Comparison of ENCODE assay signal across 20 cellular contexts in the genomic region with DNA sequence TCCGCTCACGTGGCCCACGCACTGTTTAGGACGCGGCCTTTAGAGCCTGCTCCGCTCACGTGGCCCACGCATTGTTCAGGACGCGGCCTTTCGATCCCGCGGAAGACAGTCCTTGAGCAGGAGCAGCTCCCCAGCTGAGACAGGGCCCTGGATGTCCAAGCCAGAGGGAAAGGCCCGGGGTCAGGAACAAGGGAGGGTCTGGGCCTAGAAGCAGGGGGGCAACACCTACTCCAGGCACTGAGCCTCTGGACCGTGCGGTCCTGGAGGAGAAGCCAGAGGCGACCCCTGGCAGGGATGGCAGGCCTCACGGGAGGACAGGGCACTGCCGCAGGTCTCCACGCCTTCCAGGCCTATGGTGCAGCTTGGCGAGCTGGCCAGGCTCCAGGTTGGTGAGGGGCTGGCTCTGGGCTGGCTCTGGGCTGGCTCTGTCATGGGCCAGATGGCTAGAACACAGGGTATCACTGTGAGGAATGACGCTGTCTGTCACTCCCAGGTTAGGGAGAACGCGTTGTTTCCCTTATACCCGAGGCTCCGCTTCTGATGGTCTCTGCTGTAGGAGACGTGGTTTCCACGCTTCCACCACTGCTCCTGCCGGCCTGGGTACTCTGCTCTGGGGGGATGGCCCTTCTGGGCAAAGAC.
DNase-seq lines count a peak whose midpoint lies in the region; ATAC-seq and TF ChIP-seq lines count a peak whose summit lies in the region.
"Had no signal": no experiment of that assay in that cellular context is flagged by ENCODE, and none has a peak within 500 bp of the region (broad histone marks: within the 10 kb centered on the region; RNA-seq: fewer than 3 reads in every experiment).

No MANE protein-coding gene starts in this region.

- DNase-seq in activated CD8-positive, alpha-beta memory T cell treated with anti-CD3 and anti-CD28 coated beads, Interleukin-2, amount 50 U/mL, for 4 hours, result peak; percentile 9
- no peak for DNase-seq in activated CD8-positive, alpha-beta memory T cell treated with anti-CD3 and anti-CD28 coated beads for 24 hours
- DNase-seq in GM06990 (ENCODE audit: extremely low read depth, insufficient read length) (no peak), left ventricle myocardium superior (peak; percentile 16), posterior vena cava (ENCODE audit: low spot score) (peak; percentile 56), NCI-H446 (lab: John Stamatoyannopoulos, UW) (no peak), DMS153 treated with DMSO at 0.1 percent for 48 hours (lab: John Stamatoyannopoulos, UW; ENCODE audit: unreplicated experiment) (no peak), NOMO-1 (lab: John Stamatoyannopoulos, UW; ENCODE audit: unreplicated experiment in 2 of 2) (no peak)
- DNase-seq: activated CD4-positive, alpha-beta T cell treated with anti-CD3 and anti-CD28 coated beads for 48 hours; activated CD8-positive, alpha-beta memory T cell treated with anti-CD3 and anti-CD28 coated beads, Interleukin-2, amount 50 U/mL, for 48 hours; cerebellar nuclear complex; COR-L47; NCI-H1092; NCI-H2081; NCI-H446 treated with DMSO at 0.1 percent for 48 hours; PC-9 had no signal

- no peak for TF ChIP-seq CTCF in GM06990 (IDR thresholded peaks at IDR 0.05; ENCODE audit: insufficient read depth, low read length, poor library complexity, severe bottlenecking)

- H3K4me3 ChIP-seq in GM06990 (replicated peaks; ENCODE audit: low read depth, low read length), result peak overlapping the region; percentile 11; the same call in 1 of the 2 replicates
- H3K4me3 ChIP-seq: mucosa of descending colon, PC-9, SJSA1, upper lobe of left lung had no signal

- H3K27me3 ChIP-seq in GM06990 (replicated peaks; ENCODE audit: control insufficient read depth, insufficient read depth, low read length), result no peaks in the 10 kb centered on the region
- H3K27me3 ChIP-seq: SJSA1 had no signal

- peaks cover 7% of the 10 kb centered on the region for H3K36me3 ChIP-seq in GM06990 (ENCODE audit: control insufficient read depth, insufficient read depth, low read length)
- H3K36me3 ChIP-seq: SJSA1, upper lobe of left lung had no signal

- ATAC-seq in left ventricle myocardium superior, result no peak
- ATAC-seq: mucosa of descending colon; stimulated activated naive CD8-positive, alpha-beta T cell treated with anti-CD3 and anti-CD28 coated beads, Interleukin-15, amount 100 ng/mL, for 72 hours had no signal

- intact Hi-C loops in left ventricle myocardium superior (cut with micrococcal nuclease) (no loop called here), posterior vena cava (cut with DNase I) (no loop called here)

Comparison
In these comparisons a context has a peak if more than half of its experiments do, and no peak if none do; other contexts are left out.
1. DNase-seq: peak in activated CD8-positive, alpha-beta memory T cell treated with anti-CD3 and anti-CD28 coated beads, Interleukin-2, amount 50 U/mL, for 4 hours (single experiment), left ventricle myocardium superior (single experiment) and posterior vena cava (single experiment); none in activated CD8-positive, alpha-beta memory T cell treated with anti-CD3 and anti-CD28 coated beads for 24 hours (single experiment), GM06990 (single experiment), NCI-H446 (0 of 2), DMS153 treated with DMSO at 0.1 percent for 48 hours (single experiment) and NOMO-1 (0 of 2).